ENCODE assay signal across 8 cellular contexts in genomic region chr15:34970098-34970416, GRCh38. TPM values are rescaled to one million over a fixed set of nuclear protein-coding genes. Genes with fewer than 3 reads are reported as not detected.
DNase-seq lines count a peak whose midpoint lies in the region; ATAC-seq and TF ChIP-seq lines count a peak whose summit lies in the region.
"Not testable (repeated sequence)": the region's sequence is repeated elsewhere in the genome, so short reads cannot be mapped to it uniquely, and the experiment has no call there.

No MANE protein-coding gene starts in this region.

- H3K27me3 ChIP-seq in Caco-2 (replicated peaks; ENCODE audit: control insufficient read depth, insufficient read depth, low read length); HCT116 (ENCODE audit: insufficient read depth, low read length); MG63; dorsolateral prefrontal cortex; iPS-18a (ENCODE audit: control insufficient read depth, insufficient read depth, low read length); neural progenitor cell; thoracic aorta (replicated peaks; ENCODE audit: insufficient read depth): not testable (repeated sequence)

- H3K4me2 ChIP-seq in HCT116 (ENCODE audit: low read length): peak overlapping the region; percentile 78
- peak overlapping the region; percentile 91 for H3K4me2 ChIP-seq in neural progenitor cell

- not testable (repeated sequence) for BruUV-seq in Caco-2 (replicated peaks; lab: Mats Ljungman, UMichigan); HCT116 (replicated peaks; lab: Mats Ljungman, UMichigan)

- not testable (repeated sequence) for H4K20me1 ChIP-seq in HCT116 (ENCODE audit: insufficient read depth); neural progenitor cell (ENCODE audit: low read depth)

- peak overlapping the region; percentile 99 for H3K27ac Mint-ChIP-seq in Caco-2 (ENCODE audit: unreplicated experiment)
- H3K27ac Mint-ChIP-seq in activated CD8-positive, alpha-beta memory T cell treated with anti-CD3 and anti-CD28 coated beads, Interleukin-2, amount 10 ng/mL, durations not matched to agents 7 days and 5 days: peak overlapping the region; percentile 85
- H3K27ac Mint-ChIP-seq in neural progenitor cell: not testable (repeated sequence)

- peak overlapping the region; percentile 95 for H3K9ac ChIP-seq in HCT116 (ENCODE audit: low read length)
- peak overlapping the region; percentile 93 for H3K9ac ChIP-seq in iPS-18a (ENCODE audit: low read length)
- H3K9ac ChIP-seq in neural progenitor cell: not testable (repeated sequence)

- H3K27ac ChIP-seq in HCT116 (ENCODE audit: low read depth, low read length); iPS-18a (ENCODE audit: low read length); neural progenitor cell: not testable (repeated sequence)
- H3K27ac ChIP-seq in dorsolateral prefrontal cortex (peak overlapping the region in 37 of 59 donors; percentile 6 to 92 (median 72)), thoracic aorta (peak overlapping the region in 1 of 2 donors; percentile 76)

- not testable (repeated sequence) for H3K9me3 Mint-ChIP-seq in Caco-2 (ENCODE audit: unreplicated experiment); activated CD8-positive, alpha-beta memory T cell treated with anti-CD3 and anti-CD28 coated beads, Interleukin-2, amount 10 ng/mL, durations not matched to agents 7 days and 5 days (ENCODE audit: low read depth); neural progenitor cell

- CTCF ChIA-PET in Caco-2 (lab: Charles Lee): interaction anchor here (0.6 to 1.5 kb wide), 12 partner anchors 10 to 910 kb away, joined by 3 to 30 read pairs (median 3); partner anchors contain the start of gene ZNF770
- CTCF ChIA-PET in HCT116 (lab: Charles Lee): interaction anchor here (0.8 to 2.6 kb wide), 12 partner anchors 10 to 364 kb away, joined by 3 to 28 read pairs (median 6); partner anchors contain the start of gene ZNF770
- CTCF ChIA-PET in activated CD8-positive, alpha-beta memory T cell treated with anti-CD3 and anti-CD28 coated beads, Interleukin-2, amount 10 ng/mL, durations not matched to agents 7 days and 5 days (lab: Charles Lee): interaction anchor here (1.0 to 2.9 kb wide), 9 partner anchors 10 to 63 kb away, joined by 3 to 54 read pairs (median 4); partner anchors contain the start of gene ZNF770

- H3K9me2 ChIP-seq in HCT116 (ENCODE audit: insufficient read depth): not testable (repeated sequence)

- TF ChIP-seq POLR2A in HCT116 (IDR thresholded peaks at IDR 0.05; ENCODE audit: borderline replicate concordance, extremely low read depth, insufficient read depth, insufficient read length): not testable (repeated sequence)

- H3K36me3 Mint-ChIP-seq in Caco-2 (ENCODE audit: insufficient read depth, unreplicated experiment): peaks cover 26% of the 10 kb centered on the region
- not testable (repeated sequence) for H3K36me3 Mint-ChIP-seq in activated CD8-positive, alpha-beta memory T cell treated with anti-CD3 and anti-CD28 coated beads, Interleukin-2, amount 10 ng/mL, durations not matched to agents 7 days and 5 days; neural progenitor cell

- not testable (repeated sequence) for H2AFZ ChIP-seq in HCT116 (ENCODE audit: low read depth, low read length, poor library complexity, severe bottlenecking)
- peak overlapping the region; percentile 10 for H2AFZ ChIP-seq in neural progenitor cell (replicated peaks)

- H3K4me3 ChIP-seq in Caco-2 (ENCODE audit: low read depth, low read length) (peak overlapping the region; percentile 93), HCT116 (replicated peaks in 1 of 2; ENCODE audit: low read depth in 1 of 2, low read length in 2 of 2) (peak overlapping the region; percentile 97 to 100), MG63 (peak overlapping the region; percentile 92), dorsolateral prefrontal cortex (peak overlapping the region; percentile 62 to 100 (median 90)), iPS-18a (ENCODE audit: low read length) (peak overlapping the region; percentile 99), neural progenitor cell (peak overlapping the region; percentile 87), thoracic aorta (peak overlapping the region; percentile 97)

- H3K4me1 Mint-ChIP-seq in Caco-2 (ENCODE audit: low read depth, unreplicated experiment): peaks cover 25% of the 10 kb centered on the region
- peaks cover 31% of the 10 kb centered on the region for H3K4me1 Mint-ChIP-seq in activated CD8-positive, alpha-beta memory T cell treated with anti-CD3 and anti-CD28 coated beads, Interleukin-2, amount 10 ng/mL, durations not matched to agents 7 days and 5 days
- peaks cover 17% of the 10 kb centered on the region for H3K4me1 Mint-ChIP-seq in neural progenitor cell

- peak; percentile 2; the same call in 1 of the 2 replicates for ATAC-seq in HCT116
- peak; percentile 8 for ATAC-seq in activated CD8-positive, alpha-beta memory T cell treated with anti-CD3 and anti-CD28 coated beads, Interleukin-2, amount 10 ng/mL, durations not matched to agents 7 days and 5 days
- ATAC-seq in thoracic aorta (ENCODE audit: insufficient number of reproducible peaks, low FRiP score, low read depth): not testable (repeated sequence)

- peaks cover 46% of the 10 kb centered on the region for H3K79me2 ChIP-seq in HCT116 (ENCODE audit: insufficient read depth, low read length)
- H3K79me2 ChIP-seq in neural progenitor cell (ENCODE audit: low read depth): peaks cover 45% of the 10 kb centered on the region

- H3K27me3 Mint-ChIP-seq in Caco-2 (ENCODE audit: insufficient read depth, unreplicated experiment); activated CD8-positive, alpha-beta memory T cell treated with anti-CD3 and anti-CD28 coated beads, Interleukin-2, amount 10 ng/mL, durations not matched to agents 7 days and 5 days; neural progenitor cell (ENCODE audit: insufficient read depth, low read depth): not testable (repeated sequence)

- not testable (repeated sequence) for DNase-seq in Caco-2; HCT116 (ENCODE audit: low read depth, low spot score); MG63; activated CD8-positive, alpha-beta memory T cell treated with anti-CD3 and anti-CD28 coated beads, Interleukin-2, amount 10 ng/mL, durations not matched to agents 7 days and 5 days; dorsolateral prefrontal cortex; neural progenitor cell (ENCODE audit: low spot score); thoracic aorta (ENCODE audit: low spot score)

- not testable (repeated sequence) for H3K36me3 ChIP-seq in Caco-2 (ENCODE audit: control insufficient read depth, insufficient read depth, low read length); HCT116 (ENCODE audit: control insufficient read depth in 1 of 2, insufficient read depth in 2 of 2, low read length in 2 of 2); iPS-18a (ENCODE audit: control insufficient read depth, low read depth, low read length); neural progenitor cell; thoracic aorta
- H3K36me3 ChIP-seq in MG63: peaks cover 11% of the 10 kb centered on the region

- not testable (repeated sequence) for H3F3A ChIP-seq in neural progenitor cell (ENCODE audit: low read depth)

- not testable (repeated sequence) for H3K4me1 ChIP-seq in Caco-2; iPS-18a (ENCODE audit: control insufficient read depth, low read depth, low read length); neural progenitor cell
- H3K4me1 ChIP-seq in HCT116 (ENCODE audit: control insufficient read depth in 1 of 2, insufficient read depth in 2 of 2, low read length in 2 of 2): peaks cover 7 to 14% of the 10 kb centered on the region in 2 experiments; a peak in 2 of 4 replicates
- peaks cover 20 to 21% of the 10 kb centered on the region in 2 donors for H3K4me1 ChIP-seq in thoracic aorta (ENCODE audit: control insufficient read depth in 1 of 2, low read depth in 2 of 2)

- TF ChIP-seq CTCF in Caco-2 (IDR thresholded peaks at IDR 0.05; ENCODE audit: insufficient read depth in 1 of 2, low read depth in 1 of 2, low read length in 1 of 2, severe bottlenecking in 1 of 2, unreplicated experiment in 1 of 2); HCT116 (IDR thresholded peaks at IDR 0.05 in 2 of 3, conservative IDR thresholded peaks at IDR 0.05 in 1 of 3; ENCODE audit: borderline replicate concordance in 1 of 3, insufficient read depth in 1 of 3, low read depth in 2 of 3, low read length in 2 of 3); dorsolateral prefrontal cortex (IDR thresholded peaks at IDR 0.05 in 54 of 56, conservative IDR thresholded peaks at IDR 0.05 in 2 of 56; ENCODE audit: low read depth in 1 of 56, partially characterized antibody in 56 of 56); neural progenitor cell (IDR thresholded peaks at IDR 0.05); thoracic aorta (IDR thresholded peaks at IDR 0.05): not testable (repeated sequence)

- intact Hi-C loops in Caco-2 (cut with micrococcal nuclease; ENCODE audit: unreplicated experiment); HCT116 (cut with micrococcal nuclease); dorsolateral prefrontal cortex (cut with DNase I): not testable (repeated sequence)

- H3K4me3 Mint-ChIP-seq in Caco-2 (ENCODE audit: unreplicated experiment) (peak overlapping the region; percentile 98), neural progenitor cell (peak overlapping the region; percentile 100)
- peak overlapping the region; percentile 94 for H3K4me3 Mint-ChIP-seq in activated CD8-positive, alpha-beta memory T cell treated with anti-CD3 and anti-CD28 coated beads, Interleukin-2, amount 10 ng/mL, durations not matched to agents 7 days and 5 days

- not testable (repeated sequence) for TF ChIP-seq RAD21 in HCT116 (IDR thresholded peaks at IDR 0.05; ENCODE audit: low read depth)

- not testable (repeated sequence) for H3K9me3 ChIP-seq in Caco-2; HCT116 (ENCODE audit: control insufficient read depth in 1 of 2, insufficient read depth in 1 of 2, low read depth in 1 of 2, low read length in 2 of 2); MG63; iPS-18a (ENCODE audit: control insufficient read depth, low read depth, low read length); neural progenitor cell (ENCODE audit: low read depth); thoracic aorta

- RAD21 ChIA-PET in HCT116 (lab: Charles Lee; ENCODE audit: low non-redundant PET in 1 of 2, low total read pairs in 2 of 2, uncharacterized antibody in 2 of 2, unreplicated experiment in 2 of 2): interaction anchor here in 1 of 2 experiments (1.0 kb wide), 1 partner anchor 262 kb away, joined by 4 read pairs; no protein-coding TSS in a partner anchor

- POLR2A ChIA-PET in Caco-2 (lab: Charles Lee) (interaction anchor here (0.7 to 1.5 kb wide), 3 partner anchors 13 to 18 kb away, joined by 3 to 26 read pairs (median 6); partner anchors contain the start of gene ZNF770), HCT116 (lab: Charles Lee) (interaction anchor here (0.7 to 1.5 kb wide), 8 partner anchors 11 to 349 kb away, joined by 3 to 19 read pairs (median 4); partner anchors contain the start of gene ZNF770)

RNA-seq across cellular contexts. Expression of gene AQR, which starts 0.5 kb away (rescaled TPM):
- total RNA-seq in Caco-2 (2022): 27.7 and 34.9 TPM in 2 replicates
- 30.7 TPM for total RNA-seq in HCT116 (2021; ENCODE audit: unreplicated experiment)
- polyA plus RNA-seq in HCT116 (2012): 5.9 and 6.9 TPM in 2 replicates
- total RNA-seq in MG63 (2014; rRNA removed; shearing (Covaris generic); ENCODE audit: low replicate concordance): 10.9 and 15.5 TPM in 2 replicates
- 10 to 100 TPM; 33.8 to 38.2 TPM for total RNA-seq in activated CD8-positive, alpha-beta memory T cell treated with anti-CD3 and anti-CD28 coated beads, Interleukin-2, amount 10 ng/mL, durations not matched to agents 7 days and 5 days
- total RNA-seq in dorsolateral prefrontal cortex: 10 to 100 TPM; 23.5 to 41.1 (median 30.2) TPM
- total RNA-seq in neural progenitor cell (ENCODE audit: low replicate concordance): 38.4 and 54.3 TPM in 2 replicates
- total RNA-seq in thoracic aorta: 10 to 100 TPM; 19.6 to 37.0 TPM

RNA-seq across cellular contexts. Expression of gene ZNF770, which starts 18.0 kb away (rescaled TPM):
- total RNA-seq in Caco-2 (2022) (31.4 and 33.0 TPM in 2 replicates), HCT116 (2021; ENCODE audit: unreplicated experiment) (70.7 TPM), dorsolateral prefrontal cortex (10 to 100 TPM; 32.2 to 74.1 (median 53.0) TPM), neural progenitor cell (ENCODE audit: low replicate concordance) (34.0 and 56.1 TPM in 2 replicates), thoracic aorta (10 to 100 TPM; 13.7 to 31.4 TPM)
- polyA plus RNA-seq in HCT116 (2012): 9.1 and 19.7 TPM in 2 replicates
- total RNA-seq in MG63 (2014; rRNA removed; shearing (Covaris generic); ENCODE audit: low replicate concordance): 6.6 and 13.7 TPM in 2 replicates
- 10 to 100 TPM; 28.7 to 42.8 TPM for total RNA-seq in activated CD8-positive, alpha-beta memory T cell treated with anti-CD3 and anti-CD28 coated beads, Interleukin-2, amount 10 ng/mL, durations not matched to agents 7 days and 5 days
